16 cellular contexts compared by ENCODE assay signal in the genomic region with DNA sequence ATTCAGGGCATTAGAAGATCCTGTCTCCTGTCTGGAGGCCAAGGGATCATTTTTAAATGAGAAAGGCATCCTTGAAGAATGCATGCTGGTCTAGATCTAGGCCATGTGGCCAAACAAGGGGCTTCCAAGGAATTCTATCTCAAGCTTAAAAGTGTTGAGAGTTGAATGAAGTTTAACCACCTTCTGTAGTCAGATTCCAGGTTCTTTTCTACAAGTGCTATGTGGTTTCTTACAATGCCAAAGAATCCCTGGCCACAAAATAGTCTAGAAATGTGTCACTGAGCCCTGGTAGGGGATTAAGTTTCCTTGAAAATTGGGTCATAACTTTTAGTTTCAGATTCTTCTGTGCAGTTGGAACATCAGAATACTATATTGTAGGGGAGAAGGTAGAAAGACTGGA.
DNase-seq lines count a peak whose midpoint lies in the region; ATAC-seq and TF ChIP-seq lines count a peak whose summit lies in the region.
"Had no signal": no experiment of that assay in that cellular context is flagged by ENCODE, and none has a peak within 500 bp of the region (broad histone marks: within the 10 kb centered on the region; RNA-seq: fewer than 3 reads in every experiment).

No MANE protein-coding gene starts in this region.

- DNase-seq in HCEC 1CT: peak; percentile 78
- DNase-seq in amniotic epithelial cell (ENCODE audit: low read depth): peak; percentile 86
- DNase-seq in fibroblast of villous mesenchyme (ENCODE audit: low read depth): peak; percentile 20
- DNase-seq in NCI-H1048 (lab: John Stamatoyannopoulos, UW): no peak
- no peak for DNase-seq in NCI-H2171 treated with DMSO at 0.1 percent for 48 hours (lab: John Stamatoyannopoulos, UW)
- DNase-seq in GM19240 (ENCODE audit: insufficient read length, low spot score): no peak
- DNase-seq: activated CD4-positive, alpha-beta T cell treated with anti-CD3 and anti-CD28 coated beads, Interleukin-2, amount 50 U/mL, for 1 hour; activated naive CD8-positive, alpha-beta T cell treated with anti-CD3 and anti-CD28 coated beads, Interleukin-2, amount 50 U/mL, for 24 hours; activated T-cell treated with anti-CD3 and anti-CD28 coated beads, Interleukin-2, amount 50 U/mL, for 24 hours; COR-L47; natural killer cell; stimulated activated CD4-positive, alpha-beta T cell treated with anti-CD3 and anti-CD28 coated beads, Interleukin-1b, Interleukin-23, amount 100 ng/mL, for 48 hours; thyroid gland had no signal

- no peak overlapping the region for H3K4me3 ChIP-seq in fibroblast of villous mesenchyme (ENCODE audit: low read depth, low read length)
- H3K4me3 ChIP-seq: SJSA1, thyroid gland had no signal

- no peak for ATAC-seq in GM19455 (IDR thresholded peaks at IDR 0.05; ENCODE audit: unreplicated experiment)
- ATAC-seq: activated naive CD8-positive, alpha-beta T cell treated with anti-CD3 and anti-CD28 coated beads, Interleukin-2, amount 50 U/mL, for 24 hours; natural killer cell had no signal

- 0 out of 2 replicates have a peak overlapping the region, but pooled peaks have one; percentile 35 for H3K27ac ChIP-seq in 22Rv1
- H3K27ac ChIP-seq: SJSA1, thyroid gland had no signal

- TF ChIP-seq CTCF in 22Rv1 (IDR thresholded peaks at IDR 0.05): no peak
- no peak for TF ChIP-seq CTCF in fibroblast of villous mesenchyme (IDR thresholded peaks at IDR 0.05; ENCODE audit: insufficient read depth, low read depth, low read length)

Comparison
In these comparisons a context has a peak if more than half of its experiments do, and no peak if none do; other contexts are left out.
1. DNase-seq: peak in HCEC 1CT (single experiment), amniotic epithelial cell (single experiment) and fibroblast of villous mesenchyme (single experiment); none in NCI-H1048 (single experiment), NCI-H2171 treated with DMSO at 0.1 percent for 48 hours (single experiment) and GM19240 (single experiment).